ENCODE assay signal across 30 cellular contexts in genomic region chr22:41971431-41971830, GRCh38. TPM values are rescaled to one million over a fixed set of nuclear protein-coding genes. Genes with fewer than 3 reads are reported as not detected.
"Had no signal": no experiment of that assay in that cellular context is flagged by ENCODE, and none has a peak within 500 bp of the region (broad histone marks: within the 10 kb centered on the region; RNA-seq: fewer than 3 reads in every experiment).

No MANE protein-coding gene starts in this region.

- H3K9me3 ChIP-seq: stomach, suprapubic skin, testis, thoracic aorta, thyroid gland, tibial artery, tibial nerve, transverse colon, upper lobe of left lung, upper lobe of right lung, uterus, vagina had no signal

- DNase-seq: stimulated activated CD4-positive, alpha-beta T cell treated with anti-CD3 and anti-CD28 coated beads, Interleukin-2, amount 100 ng/mL, for 48 hours; stimulated activated CD4-positive, alpha-beta T cell treated with anti-CD3 and anti-CD28 coated beads, Interleukin-4, amount 100 ng/mL, for 1 hour; stimulated activated CD4-positive, alpha-beta T cell treated with anti-CD3 and anti-CD28 coated beads, Interleukin-4, amount 100 ng/mL, for 24 hours; stimulated activated CD4-positive, alpha-beta T cell treated with anti-CD3 and anti-CD28 coated beads, Interleukin-4, amount 100 ng/mL, for 4 hours; stimulated activated CD8-positive, alpha-beta memory T cell treated with anti-CD3 and anti-CD28 coated beads, Interleukin-4, amount 100 ng/mL, for 48 hours; stimulated activated naive B cell treated with anti-CD40 and anti-IgM and Interleukin-4, amounts not matched to agents 10 μg/mL and 1 μg/mL and 100 μg/mL, for 72 hours; stimulated activated naive CD4-positive, alpha-beta T cell; stimulated activated naive CD4-positive, alpha-beta T cell treated with Interleukin-2 at 50 U/mL for 16 hours; stimulated activated naive CD8-positive, alpha-beta T cell treated with anti-CD3 and anti-CD28 coated beads, Interleukin-15, amount 100 ng/mL, for 72 hours; stimulated activated naive CD8-positive, alpha-beta T cell treated with anti-CD3 and anti-CD28 coated beads, Interleukin-15, Interleukin-2, amounts not matched to agents 100 U/mL and 50 U/mL, for 24 hours; stomach; substantia nigra; testis; thyroid gland; tibial artery; transverse colon; trophoblast cell; upper lobe of left lung; upper lobe of right lung; uterus had no signal

- H3K9me3 Mint-ChIP-seq: stimulated activated effector memory CD8-positive, alpha-beta T cell treated with anti-CD3 and anti-CD28 coated beads, Interleukin-12 subunit alpha, Interleukin-12 subunit beta, amount 100 ng/mL, for 72 hours; stimulated activated memory B cell treated with anti-CD40 and anti-IgM and Interleukin-4, amounts not matched to agents 10 μg/mL and 1 μg/mL and 100 μg/mL, for 72 hours; stimulated activated naive B cell treated with anti-CD40 and anti-IgM and Interleukin-4, amounts not matched to agents 10 μg/mL and 1 μg/mL and 100 μg/mL, for 72 hours; stimulated activated naive CD8-positive, alpha-beta T cell treated with anti-CD3 and anti-CD28 coated beads, Interleukin-15, amount 100 ng/mL, for 72 hours; stimulated activated naive CD8-positive, alpha-beta T cell treated with anti-CD3 and anti-CD28 coated beads, Interleukin-15, Interleukin-2, amounts not matched to agents 100 ng/mL and 50 ng/mL, for 24 hours; type B pancreatic cell had no signal

- H3K4me3 ChIP-seq: stomach, suprapubic skin, testis, thoracic aorta, thyroid gland, tibial artery, transverse colon, upper lobe of left lung, upper lobe of right lung, uterus, vagina had no signal

- ATAC-seq: stimulated activated effector memory CD8-positive, alpha-beta T cell treated with anti-CD3 and anti-CD28 coated beads, Interleukin-12 subunit alpha, Interleukin-12 subunit beta, amount 100 ng/mL, for 72 hours; stimulated activated memory B cell treated with anti-CD40 and anti-IgM and Interleukin-4, amounts not matched to agents 10 μg/mL and 1 μg/mL and 100 μg/mL, for 72 hours; stimulated activated naive B cell treated with anti-CD40 and anti-IgM and Interleukin-4, amounts not matched to agents 10 μg/mL and 1 μg/mL and 100 μg/mL, for 72 hours; stimulated activated naive CD8-positive, alpha-beta T cell treated with anti-CD3 and anti-CD28 coated beads, Interleukin-15, amount 100 ng/mL, for 72 hours; stimulated activated naive CD8-positive, alpha-beta T cell treated with anti-CD3 and anti-CD28 coated beads, Interleukin-15, Interleukin-2, amounts not matched to agents 100 U/mL and 50 U/mL, for 24 hours; upper lobe of right lung had no signal

- H3K36me3 Mint-ChIP-seq: stimulated activated effector memory CD8-positive, alpha-beta T cell treated with anti-CD3 and anti-CD28 coated beads, Interleukin-12 subunit alpha, Interleukin-12 subunit beta, amount 100 ng/mL, for 72 hours; stimulated activated memory B cell treated with anti-CD40 and anti-IgM and Interleukin-4, amounts not matched to agents 10 μg/mL and 1 μg/mL and 100 μg/mL, for 72 hours; stimulated activated naive B cell treated with anti-CD40 and anti-IgM and Interleukin-4, amounts not matched to agents 10 μg/mL and 1 μg/mL and 100 μg/mL, for 72 hours; type B pancreatic cell had no signal

- H3K27ac ChIP-seq: stomach, suprapubic skin, testis, thoracic aorta, thyroid gland, tibial artery, transverse colon, upper lobe of left lung, upper lobe of right lung, uterus, vagina had no signal

- H3K4me3 Mint-ChIP-seq: stimulated activated effector memory CD8-positive, alpha-beta T cell treated with anti-CD3 and anti-CD28 coated beads, Interleukin-12 subunit alpha, Interleukin-12 subunit beta, amount 100 ng/mL, for 72 hours; stimulated activated memory B cell treated with anti-CD40 and anti-IgM and Interleukin-4, amounts not matched to agents 10 μg/mL and 1 μg/mL and 100 μg/mL, for 72 hours; stimulated activated naive B cell treated with anti-CD40 and anti-IgM and Interleukin-4, amounts not matched to agents 10 μg/mL and 1 μg/mL and 100 μg/mL, for 72 hours; stimulated activated naive CD8-positive, alpha-beta T cell treated with anti-CD3 and anti-CD28 coated beads, Interleukin-15, amount 100 ng/mL, for 72 hours; stimulated activated naive CD8-positive, alpha-beta T cell treated with anti-CD3 and anti-CD28 coated beads, Interleukin-15, Interleukin-2, amounts not matched to agents 100 ng/mL and 50 ng/mL, for 24 hours; type B pancreatic cell had no signal

- FAIRE-seq: urothelium cell line had no signal

- H3K36me3 ChIP-seq: stomach, suprapubic skin, thoracic aorta, thyroid gland, tibial artery, tibial nerve, transverse colon, upper lobe of left lung, upper lobe of right lung, uterus, vagina had no signal

- H3K4me1 ChIP-seq: testis had no signal

- H3K27me3 ChIP-seq: testis, thyroid gland, vagina had no signal

- H3K27ac Mint-ChIP-seq: stimulated activated memory B cell treated with anti-CD40 and anti-IgM and Interleukin-4, amounts not matched to agents 10 μg/mL and 1 μg/mL and 100 μg/mL, for 72 hours; stimulated activated naive B cell treated with anti-CD40 and anti-IgM and Interleukin-4, amounts not matched to agents 10 μg/mL and 1 μg/mL and 100 μg/mL, for 72 hours; stimulated activated naive CD8-positive, alpha-beta T cell treated with anti-CD3 and anti-CD28 coated beads, Interleukin-15, amount 100 ng/mL, for 72 hours; stimulated activated naive CD8-positive, alpha-beta T cell treated with anti-CD3 and anti-CD28 coated beads, Interleukin-15, Interleukin-2, amounts not matched to agents 100 ng/mL and 50 ng/mL, for 24 hours; type B pancreatic cell had no signal

RNA-seq across cellular contexts. Expression of gene SEPTIN3, which starts 2.2 kb away (rescaled TPM):
- total RNA-seq: thoracic aorta had no signal

RNA-seq across cellular contexts. Expression of gene CENPM, which starts 24.5 kb away (rescaled TPM):
- total RNA-seq: thoracic aorta, vagina had no signal

RNA-seq across cellular contexts. Expression of gene TNFRSF13C, which starts 44.8 kb away (rescaled TPM):
- total RNA-seq: subcutaneous adipose tissue, thoracic aorta, thyroid gland, vagina had no signal
